Comparison of ENCODE assay signal across 9 cellular contexts in genomic region chr16:28218109-28218508, GRCh38. TPM values are rescaled to one million over a fixed set of nuclear protein-coding genes. Genes with fewer than 3 reads are reported as not detected.
A peak's percentile ranks its signal among the peaks of the same experiment; 100 is the strongest.
DNase-seq lines count a peak whose midpoint lies in the region; ATAC-seq, FAIRE-seq and TF ChIP-seq lines count a peak whose summit lies in the region.
"Had no signal": no experiment of that assay in that cellular context is flagged by ENCODE, and none has a peak within 500 bp of the region (broad histone marks: within the 10 kb centered on the region; RNA-seq: fewer than 3 reads in every experiment).

No MANE protein-coding gene starts in this region.

- no peaks in the 10 kb centered on the region for H3K9me1 ChIP-seq in endothelial cell of umbilical vein (replicated peaks; ENCODE audit: control insufficient read depth, extremely low read depth, insufficient read depth, low read length)

- no peak for FAIRE-seq in endothelial cell of umbilical vein (lab: Jason Lieb, UNC)
- no peak for FAIRE-seq in small intestine (lab: Jason Lieb, UNC)

- H2AFZ ChIP-seq in endothelial cell of umbilical vein (ENCODE audit: low read depth, low read length), result no peak overlapping the region

- no peaks in the 10 kb centered on the region for H3K79me2 ChIP-seq in endothelial cell of umbilical vein (ENCODE audit: control insufficient read depth, insufficient read depth, low read length)

- in situ Hi-C loops in KBM-7 (cut with MboI; ENCODE audit: low pct_unique_long_range_greater_than_20kb, low sequenced_read_pairs), result no loop called here

- H4K20me1 ChIP-seq in endothelial cell of umbilical vein (replicated peaks; ENCODE audit: control insufficient read depth, extremely low read depth, insufficient read depth, low read length), result no peaks in the 10 kb centered on the region

- H3K9me3 Mint-ChIP-seq in activated CD4-positive, alpha-beta T cell treated with anti-CD3 and anti-CD28 coated beads for 36 hours (ENCODE audit: low read depth), result no peaks in the 10 kb centered on the region

- no peak overlapping the region for H3K27ac ChIP-seq in endothelial cell of umbilical vein (ENCODE audit: insufficient read depth, low read depth, low read length)
- H3K27ac ChIP-seq in small intestine (ENCODE audit: low read depth in 1 of 2, low read length in 1 of 2), result no peak overlapping the region
- no peak overlapping the region for H3K27ac ChIP-seq in uterus
- no peak overlapping the region for H3K27ac ChIP-seq in coronary artery
- H3K27ac ChIP-seq: body of pancreas had no signal

- H3K4me1 Mint-ChIP-seq in activated CD4-positive, alpha-beta T cell treated with anti-CD3 and anti-CD28 coated beads for 36 hours, result peaks cover 3% of the 10 kb centered on the region

- dilution Hi-C loops in endothelial cell of umbilical vein (cut with MboI; ENCODE audit: extremely low pct_ligation_motif_present, low sequenced_read_pairs), result no loop called here

- no peaks in the 10 kb centered on the region for H3K36me3 Mint-ChIP-seq in activated CD4-positive, alpha-beta T cell treated with anti-CD3 and anti-CD28 coated beads for 36 hours (ENCODE audit: low read depth)

- 72 to 73% (median 73%) methylated on average over 4 of the region's 4 CpGs for WGBS in small intestine, 3 donors

- no peak overlapping the region for H3K4me3 ChIP-seq in GM12865 (ENCODE audit: low read depth, low read length)
- H3K4me3 ChIP-seq in endothelial cell of umbilical vein (replicated peaks in 1 of 3; ENCODE audit: insufficient read depth in 1 of 3, low read depth in 1 of 3, low read length in 3 of 3), result no peak overlapping the region
- H3K4me3 ChIP-seq in small intestine (ENCODE audit: low read depth in 1 of 2, low read length in 2 of 2), result no peak overlapping the region
- no peak overlapping the region for H3K4me3 ChIP-seq in uterus
- no peak overlapping the region for H3K4me3 ChIP-seq in coronary artery
- H3K4me3 ChIP-seq: body of pancreas had no signal

- no peak overlapping the region for H3K4me3 Mint-ChIP-seq in activated CD4-positive, alpha-beta T cell treated with anti-CD3 and anti-CD28 coated beads for 36 hours

- H3K27me3 Mint-ChIP-seq in activated CD4-positive, alpha-beta T cell treated with anti-CD3 and anti-CD28 coated beads for 36 hours, result no peaks in the 10 kb centered on the region

- intact Hi-C loops in activated CD4-positive, alpha-beta T cell treated with anti-CD3 and anti-CD28 coated beads for 36 hours (cut with DNase I, micrococcal nuclease), result loop anchor here (1.0 to 5.0 kb wide), 4 partner anchors 81 to 246 kb away; no protein-coding TSS in a partner anchor
- intact Hi-C loops in endothelial cell of umbilical vein (cut with micrococcal nuclease), result no loop called here
- intact Hi-C loops in uterus (cut with DNase I; ENCODE audit: low total_unique reads), result no loop called here

- no peak overlapping the region for H3K27ac Mint-ChIP-seq in activated CD4-positive, alpha-beta T cell treated with anti-CD3 and anti-CD28 coated beads for 36 hours

- H3K4me1 ChIP-seq in endothelial cell of umbilical vein (ENCODE audit: control insufficient read depth, extremely low read depth, insufficient read depth, low read length) (peaks cover 2% of the 10 kb centered on the region), small intestine (ENCODE audit: control insufficient read depth in 2 of 2, insufficient read depth in 1 of 2, low read depth in 1 of 2, low read length in 1 of 2) (no peaks in the 10 kb centered on the region), uterus (no peaks in the 10 kb centered on the region)
- H3K4me1 ChIP-seq: body of pancreas had no signal

- no peak overlapping the region for H3K9ac ChIP-seq in endothelial cell of umbilical vein (replicated peaks; ENCODE audit: extremely low read depth, insufficient read depth, low read length)

- H3K9me3 ChIP-seq in endothelial cell of umbilical vein (replicated peaks; ENCODE audit: control insufficient read depth, insufficient read depth, low read length) (no peaks in the 10 kb centered on the region), small intestine (ENCODE audit: control insufficient read depth, low read depth) (no peaks in the 10 kb centered on the region), uterus (no peaks in the 10 kb centered on the region)
- H3K9me3 ChIP-seq: body of pancreas had no signal

- POLR2A ChIA-PET in activated CD4-positive, alpha-beta T cell treated with anti-CD3 and anti-CD28 coated beads for 36 hours (lab: Charles Lee), result interaction anchor here (0.6 kb wide), 2 partner anchors 77 to 250 kb away, joined by 3 read pairs; no protein-coding TSS in a partner anchor
- POLR2A ChIA-PET in endothelial cell of umbilical vein (lab: Charles Lee), result no interaction called here

- H3K27me3 ChIP-seq in endothelial cell of umbilical vein (ENCODE audit: control insufficient read depth in 2 of 2, insufficient read depth in 2 of 2, low read length in 2 of 2), result no peaks in the 10 kb centered on the region
- no peaks in the 10 kb centered on the region for H3K27me3 ChIP-seq in small intestine (ENCODE audit: control insufficient read depth in 2 of 2, insufficient read depth in 2 of 2, low read length in 2 of 2)
- H3K27me3 ChIP-seq in uterus, result no peaks in the 10 kb centered on the region
- H3K27me3 ChIP-seq: body of pancreas had no signal

- DNase-seq in GM12865 (ENCODE audit: low read depth), result peak; percentile 77
- DNase-seq in KBM-7, result peak; percentile 61
- DNase-seq in activated CD4-positive, alpha-beta T cell treated with anti-CD3 and anti-CD28 coated beads for 36 hours, result peak; percentile 76
- peak; percentile 52 for DNase-seq in endothelial cell of umbilical vein (ENCODE audit: low read depth, low spot score)
- peak; percentile 59 for DNase-seq in small intestine
- DNase-seq in uterus, result no peak
- DNase-seq in coronary artery (ENCODE audit: low spot score), result no peak

- no peak overlapping the region for H3K4me2 ChIP-seq in endothelial cell of umbilical vein (ENCODE audit: insufficient read depth, low read length)

- no TSS peak for BruUV-seq in endothelial cell of umbilical vein (replicated peaks; lab: Mats Ljungman, UMichigan)

- TF ChIP-seq CTCF in GM12865 (IDR thresholded peaks at IDR 0.05; ENCODE audit: insufficient read depth, low read depth, low read length, missing control alignments) (peak; percentile 79), endothelial cell of umbilical vein (IDR thresholded peaks at IDR 0.05; ENCODE audit: extremely low read depth in 1 of 2, insufficient read depth in 1 of 2, low read depth in 1 of 2, low read length in 2 of 2) (peak; percentile 31 to 71), uterus (IDR thresholded peaks at IDR 0.05) (no peak), coronary artery (IDR thresholded peaks at IDR 0.05) (no peak)

- ATAC-seq in activated CD4-positive, alpha-beta T cell treated with anti-CD3 and anti-CD28 coated beads for 36 hours, result peak; percentile 100
- ATAC-seq in HG03457 (IDR thresholded peaks at IDR 0.05; ENCODE audit: unreplicated experiment), result no peak
- ATAC-seq: body of pancreas had no signal

- CTCF ChIA-PET in activated CD4-positive, alpha-beta T cell treated with anti-CD3 and anti-CD28 coated beads for 36 hours (lab: Charles Lee), result interaction anchor here (0.6 to 2.3 kb wide), 30 partner anchors 12 to 776 kb away, joined by 3 to 18 read pairs (median 4); partner anchors contain the start of genes GSG1L, GTF3C1 and KATNIP
- CTCF ChIA-PET in endothelial cell of umbilical vein (lab: Charles Lee), result interaction anchor here (0.6 to 4.8 kb wide), 33 partner anchors 10 to 578 kb away, joined by 3 to 71 read pairs (median 4); no protein-coding TSS in a partner anchor

- no peaks in the 10 kb centered on the region for H3K36me3 ChIP-seq in endothelial cell of umbilical vein (ENCODE audit: control insufficient read depth in 2 of 2, extremely low read depth in 1 of 2, insufficient read depth in 2 of 2, low read length in 2 of 2)
- no peaks in the 10 kb centered on the region for H3K36me3 ChIP-seq in small intestine (ENCODE audit: control insufficient read depth in 2 of 2, insufficient read depth in 2 of 2, low read length in 2 of 2)
- H3K36me3 ChIP-seq in uterus, result no peaks in the 10 kb centered on the region

- TF ChIP-seq POLR2A in endothelial cell of umbilical vein (IDR thresholded peaks at IDR 0.05; ENCODE audit: low read depth, low read length), result no peak
- no peak for TF ChIP-seq POLR2A in uterus (IDR thresholded peaks at IDR 0.05)

TF ChIP-seq in endothelial cell of umbilical vein, 7 proteins besides CTCF, POLR2A, EP300 and RAD21:
- TF ChIP-seq MYC (IDR thresholded peaks at IDR 0.05; ENCODE audit: low read depth, low read length), result no peak
- no peak for TF ChIP-seq FOS (IDR thresholded peaks at IDR 0.05; ENCODE audit: borderline replicate concordance, insufficient read depth, low read length)
- no peak for TF ChIP-seq POLR2AphosphoS5 (IDR thresholded peaks at IDR 0.05; ENCODE audit: insufficient read depth, low read depth, low read length)
- TF ChIP-seq GATA2 (IDR thresholded peaks at IDR 0.05; ENCODE audit: insufficient read depth, insufficient read length, low read depth, low read length), result no peak
- TF ChIP-seq MAX (IDR thresholded peaks at IDR 0.05; ENCODE audit: insufficient read depth, insufficient read length), result no peak
- no peak for TF ChIP-seq JUN (IDR thresholded peaks at IDR 0.05; ENCODE audit: borderline replicate concordance, insufficient read depth, insufficient read length, low read depth)
- no peak for TF ChIP-seq EZH2 (IDR thresholded peaks at IDR 0.05; ENCODE audit: borderline replicate concordance, low read depth, low read length, severe bottlenecking)

RNA-seq across cellular contexts. Expression of gene XPO6, which starts 6.3 kb away (rescaled TPM):
- total RNA-seq in activated CD4-positive, alpha-beta T cell treated with anti-CD3 and anti-CD28 coated beads for 36 hours, result 100 to 1,000 TPM; 241 to 368 TPM
- 154 and 170 TPM in 2 replicates for total RNA-seq in endothelial cell of umbilical vein
- 272 and 328 TPM in 2 replicates for polyA plus RNA-seq in endothelial cell of umbilical vein
- polyA plus RNA-seq in endothelial cell of umbilical vein (2011; cell fraction: cytosol; rRNA removed), result 182 and 201 TPM in 2 replicates
- polyA plus RNA-seq in endothelial cell of umbilical vein (2011; cell fraction: nucleus; rRNA removed), result 345 and 383 TPM in 2 replicates
- 117 and 121 TPM in 2 replicates for polyA plus RNA-seq in endothelial cell of umbilical vein (2012)
- 313 and 346 TPM in 2 replicates for polyA minus RNA-seq in endothelial cell of umbilical vein
- 215 TPM for polyA minus RNA-seq in endothelial cell of umbilical vein (2011; cell fraction: cytosol; rRNA and poly(A)+ RNA removed)
- 300 and 415 TPM in 2 replicates for polyA minus RNA-seq in endothelial cell of umbilical vein (2011; cell fraction: nucleus; rRNA and poly(A)+ RNA removed)
- polyA plus RNA-seq in small intestine, result 10 to 100 TPM; 52.3 to 78.1 (median 61.0) TPM
- 100 to 1,000 TPM in 1 of 4 donors, 10 to 100 TPM in 3; 72.9 to 251 (median 86.4) TPM for total RNA-seq in uterus

Comparison
In these comparisons a context has a peak if more than half of its experiments do, and no peak if none do; other contexts are left out.
1. DNase-seq: peak in GM12865 (single experiment), KBM-7 (single experiment), activated CD4-positive, alpha-beta T cell treated with anti-CD3 and anti-CD28 coated beads for 36 hours (single experiment), endothelial cell of umbilical vein (single experiment) and small intestine (single experiment); none in uterus (0 of 2) and coronary artery (single experiment).
2. CTCF ChIP-seq: peak in GM12865 (single experiment) and endothelial cell of umbilical vein (2 of 2); none in uterus (0 of 4) and coronary artery (single experiment).
3. intact Hi-C loops: an anchor here in activated CD4-positive, alpha-beta T cell treated with anti-CD3 and anti-CD28 coated beads for 36 hours (1.0 to 5.0 kb wide); none called in endothelial cell of umbilical vein and uterus.